2 cellular contexts compared by ENCODE assay signal in the genomic region with DNA sequence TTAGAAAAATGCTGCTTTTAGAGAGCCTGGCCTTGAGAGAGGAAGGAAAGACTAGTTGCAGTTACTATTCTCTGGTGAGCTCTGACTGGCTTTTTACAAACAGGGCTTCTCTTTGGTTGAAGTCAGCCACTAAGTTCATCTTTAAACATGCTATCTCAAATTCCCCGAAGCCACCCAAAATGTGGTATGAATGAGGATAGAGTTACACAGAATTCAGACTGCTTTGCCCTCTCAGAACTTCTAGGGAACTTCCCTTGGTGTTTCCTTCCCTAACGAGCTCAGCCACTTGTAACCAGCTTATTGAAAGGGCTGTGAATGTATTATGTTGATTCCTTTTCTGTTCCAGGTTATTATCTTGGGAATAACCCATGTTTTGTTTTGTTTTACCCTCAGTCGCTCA.
TF ChIP-seq lines count a peak whose summit lies in the region.

No MANE protein-coding gene starts in this region.

TF ChIP-seq in IMR-90, 13 proteins besides CTCF, POLR2A, EP300 and RAD21:
- TF ChIP-seq FOS (IDR thresholded peaks at IDR 0.05; ENCODE audit: low read depth, low read length) (no peak), RCOR1 (IDR thresholded peaks at IDR 0.05; ENCODE audit: insufficient replicate concordance, low read length) (no peak), NFE2L2 (IDR thresholded peaks at IDR 0.05; ENCODE audit: low read depth, low read length) (no peak), MAFK (IDR thresholded peaks at IDR 0.05; ENCODE audit: low read depth, low read length) (no peak), MXI1 (IDR thresholded peaks at IDR 0.05; ENCODE audit: borderline replicate concordance, low read depth, low read length) (no peak), SMC3 (IDR thresholded peaks at IDR 0.05; ENCODE audit: low read depth, low read length) (no peak), RFX5 (IDR thresholded peaks at IDR 0.05; ENCODE audit: low read depth, low read length) (no peak), CHD1 (IDR thresholded peaks at IDR 0.05; ENCODE audit: low read depth, low read length) (no peak), CEBPB (IDR thresholded peaks at IDR 0.05; ENCODE audit: low read depth, low read length) (no peak), MAZ (IDR thresholded peaks at IDR 0.05; ENCODE audit: borderline replicate concordance, low read depth, low read length) (no peak), BHLHE40 (IDR thresholded peaks at IDR 0.05; ENCODE audit: low read depth, low read length) (no peak)
- TF ChIP-seq, protein P1, sequence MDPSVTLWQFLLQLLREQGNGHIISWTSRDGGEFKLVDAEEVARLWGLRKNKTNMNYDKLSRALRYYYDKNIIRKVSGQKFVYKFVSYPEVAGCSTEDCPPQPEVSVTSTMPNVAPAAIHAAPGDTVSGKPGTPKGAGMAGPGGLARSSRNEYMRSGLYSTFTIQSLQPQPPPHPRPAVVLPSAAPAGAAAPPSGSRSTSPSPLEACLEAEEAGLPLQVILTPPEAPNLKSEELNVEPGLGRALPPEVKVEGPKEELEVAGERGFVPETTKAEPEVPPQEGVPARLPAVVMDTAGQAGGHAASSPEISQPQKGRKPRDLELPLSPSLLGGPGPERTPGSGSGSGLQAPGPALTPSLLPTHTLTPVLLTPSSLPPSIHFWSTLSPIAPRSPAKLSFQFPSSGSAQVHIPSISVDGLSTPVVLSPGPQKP (IDR thresholded peaks at IDR 0.05; ENCODE audit: borderline replicate concordance, low read depth, low read length): no peak
- TF ChIP-seq, protein P2, sequence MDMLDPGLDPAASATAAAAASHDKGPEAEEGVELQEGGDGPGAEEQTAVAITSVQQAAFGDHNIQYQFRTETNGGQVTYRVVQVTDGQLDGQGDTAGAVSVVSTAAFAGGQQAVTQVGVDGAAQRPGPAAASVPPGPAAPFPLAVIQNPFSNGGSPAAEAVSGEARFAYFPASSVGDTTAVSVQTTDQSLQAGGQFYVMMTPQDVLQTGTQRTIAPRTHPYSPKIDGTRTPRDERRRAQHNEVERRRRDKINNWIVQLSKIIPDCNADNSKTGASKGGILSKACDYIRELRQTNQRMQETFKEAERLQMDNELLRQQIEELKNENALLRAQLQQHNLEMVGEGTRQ (IDR thresholded peaks at IDR 0.05; ENCODE audit: low read depth, low read length): no peak

TF ChIP-seq in GM12878, 131 proteins besides CTCF, POLR2A, EP300 and RAD21:
- TF ChIP-seq YY1 (IDR thresholded peaks at IDR 0.05; ENCODE audit: low read depth, low read length) (no peak), RELB (IDR thresholded peaks at IDR 0.05; ENCODE audit: low read depth) (peak; percentile 61), RUNX3 (IDR thresholded peaks at IDR 0.05; ENCODE audit: low read length) (peak; percentile 60), ETV6 (conservative IDR thresholded peaks at IDR 0.05 in 1 of 2, IDR thresholded peaks at IDR 0.05 in 1 of 2; ENCODE audit: borderline replicate concordance in 1 of 2, low read depth in 1 of 2) (peak in 1 of 2 experiments; percentile 49; a peak in 1 of 4 replicates), SREBF1 (IDR thresholded peaks at IDR 0.05; ENCODE audit: low read length) (no peak), ZZZ3 (IDR thresholded peaks at IDR 0.05; ENCODE audit: control insufficient read depth, insufficient read length, low read depth) (no peak), ATF3 (IDR thresholded peaks at IDR 0.05; ENCODE audit: borderline replicate concordance, extremely low read depth, low read depth, low read length) (no peak), NFIC (IDR thresholded peaks at IDR 0.05; ENCODE audit: low read depth, low read length) (peak; percentile 54; the same call in 1 of the 2 replicates), EED (IDR thresholded peaks at IDR 0.05; ENCODE audit: low read depth) (peak; percentile 78), CBX5 (IDR thresholded peaks at IDR 0.05; ENCODE audit: low read depth) (0 out of 2 replicates have a peak, but pooled peaks have one; percentile 28), IKZF1 (conservative IDR thresholded peaks at IDR 0.05) (peak; percentile 50; the same call in 1 of the 2 replicates), NR2C2 (IDR thresholded peaks at IDR 0.05; ENCODE audit: borderline replicate concordance, control insufficient read depth, insufficient read length, low read depth) (no peak), MTA2 (IDR thresholded peaks at IDR 0.05; ENCODE audit: low read depth) (peak; percentile 51; the same call in 1 of the 2 replicates), IKZF2 (IDR thresholded peaks at IDR 0.05) (peak; percentile 63 to 69; a peak in 2 of 4 replicates), ATF2 (IDR thresholded peaks at IDR 0.05; ENCODE audit: low read length) (peak; percentile 47; the same call in 1 of the 2 replicates), YBX1 (IDR thresholded peaks at IDR 0.05) (no peak)
- TF ChIP-seq, protein P3, sequence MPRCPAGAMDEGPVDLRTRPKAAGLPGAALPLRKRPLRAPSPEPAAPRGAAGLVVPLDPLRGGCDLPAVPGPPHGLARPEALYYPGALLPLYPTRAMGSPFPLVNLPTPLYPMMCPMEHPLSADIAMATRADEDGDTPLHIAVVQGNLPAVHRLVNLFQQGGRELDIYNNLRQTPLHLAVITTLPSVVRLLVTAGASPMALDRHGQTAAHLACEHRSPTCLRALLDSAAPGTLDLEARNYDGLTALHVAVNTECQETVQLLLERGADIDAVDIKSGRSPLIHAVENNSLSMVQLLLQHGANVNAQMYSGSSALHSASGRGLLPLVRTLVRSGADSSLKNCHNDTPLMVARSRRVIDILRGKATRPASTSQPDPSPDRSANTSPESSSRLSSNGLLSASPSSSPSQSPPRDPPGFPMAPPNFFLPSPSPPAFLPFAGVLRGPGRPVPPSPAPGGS (IDR thresholded peaks at IDR 0.05; ENCODE audit: borderline replicate concordance, insufficient read depth, low read depth, low read length, poor library complexity, severe bottlenecking): no peak
